9 cellular contexts compared by ENCODE assay signal in the genomic region with DNA sequence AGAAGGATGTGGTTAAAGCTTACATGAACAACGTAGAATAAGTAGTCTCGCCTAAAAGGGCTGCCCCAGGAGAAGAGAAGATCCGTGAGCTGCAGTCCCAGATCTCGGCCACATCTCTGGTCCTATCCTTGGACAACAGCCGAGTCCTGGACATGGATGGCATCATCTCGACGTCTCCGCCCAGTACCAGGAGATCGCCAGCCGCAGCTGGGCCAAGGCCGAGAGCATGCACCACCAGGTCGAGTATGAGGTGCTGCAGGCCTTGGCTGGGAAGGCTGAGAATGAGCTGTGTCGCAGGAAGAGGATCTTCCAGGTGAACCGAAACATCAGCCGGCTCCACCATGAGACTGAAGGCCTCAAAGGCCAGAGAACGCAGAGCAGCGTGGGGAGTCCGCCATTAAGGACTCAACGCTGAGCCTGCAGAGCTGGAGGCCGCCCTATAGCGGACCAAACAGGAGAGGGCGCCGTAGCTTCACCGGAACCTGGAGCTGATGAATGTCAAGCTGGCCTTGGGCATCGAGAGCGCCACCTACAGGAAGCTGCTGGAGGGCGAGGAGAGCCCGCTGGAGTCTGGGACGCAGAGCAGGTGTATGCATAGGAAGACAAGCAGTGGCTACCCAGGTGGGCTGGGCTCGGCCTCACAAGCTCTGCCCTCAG. TPM values are rescaled to one million over a fixed set of nuclear protein-coding genes. Genes with fewer than 3 reads are reported as not detected.
DNase-seq lines count a peak whose midpoint lies in the region; ATAC-seq and TF ChIP-seq lines count a peak whose summit lies in the region.
"Had no signal": no experiment of that assay in that cellular context is flagged by ENCODE, and none has a peak within 500 bp of the region (broad histone marks: within the 10 kb centered on the region; RNA-seq: fewer than 3 reads in every experiment).

No MANE protein-coding gene starts in this region.

- H3K4me1 ChIP-seq in A673 (ENCODE audit: insufficient read depth, low read length, poor library complexity, severe bottlenecking) (no peaks in the 10 kb centered on the region), HEK293 (ENCODE audit: control insufficient read depth, insufficient read depth, low read length) (no peaks in the 10 kb centered on the region)

- no peaks in the 10 kb centered on the region for H3K27me3 ChIP-seq in A673 (replicated peaks; ENCODE audit: insufficient read depth, low read depth, low read length, poor library complexity)

- no peaks in the 10 kb centered on the region for H3K9me3 ChIP-seq in A673 (ENCODE audit: low read depth, low read length, poor library complexity, severe bottlenecking)
- no peaks in the 10 kb centered on the region for H3K9me3 ChIP-seq in HEK293 (ENCODE audit: control insufficient read depth, insufficient read depth, low read depth, low read length)

- intact Hi-C loops in A673 (cut with micrococcal nuclease; ENCODE audit: unreplicated experiment): no loop called here

- H3K27ac ChIP-seq in A673 (ENCODE audit: low read depth, low read length, poor library complexity, severe bottlenecking) (no peak overlapping the region), HEK293 (ENCODE audit: extremely low read depth, low read depth, low read length) (no peak overlapping the region)

- POLR2A ChIA-PET in A673 (lab: Charles Lee; ENCODE audit: low non-redundant PET): no interaction called here
- POLR2A ChIA-PET in HEK293 (lab: Yijun Ruan, JAX): interaction anchor here (0.6 kb wide), 1 partner anchor 519 kb away, joined by 4 read pairs; no protein-coding TSS in a partner anchor

- H3K36me3 ChIP-seq in A673 (ENCODE audit: insufficient read depth, low read length, poor library complexity, severe bottlenecking): no peaks in the 10 kb centered on the region
- no peaks in the 10 kb centered on the region for H3K36me3 ChIP-seq in HEK293 (ENCODE audit: control insufficient read depth in 2 of 2, insufficient read depth in 1 of 2, low read length in 2 of 2)

- CTCF ChIA-PET in A673 (lab: Charles Lee) (interaction anchor here (0.6 to 1.8 kb wide), 7 partner anchors 15 to 486 kb away, joined by 3 to 8 read pairs (median 4); partner anchors contain the start of gene RNLS), HEK293 (lab: Yijun Ruan, JAX) (interaction anchor here (0.5 to 2.2 kb wide), 21 partner anchors 10 to 825 kb away, joined by 3 to 10 read pairs (median 4); no protein-coding TSS in a partner anchor)

- BruUV-seq in A673 (replicated peaks; lab: Mats Ljungman, UMichigan): no TSS peak

- DNase-seq in A673 (ENCODE audit: low spot score) (peak; percentile 65), iPS-NIHi7 (ENCODE audit: extremely low spot score) (peak; percentile 84), GM03348 (ENCODE audit: low spot score) (no peak), NCI-H2029 treated with DMSO at 0.1 percent for 48 hours (lab: John Stamatoyannopoulos, UW) (no peak), NCI-H524 treated with DMSO at 0.1 percent for 48 hours (lab: John Stamatoyannopoulos, UW) (no peak)
- peak in 2 of 3 experiments; percentile 13 to 67 for DNase-seq in activated CD8-positive, alpha-beta memory T cell treated with anti-CD3 and anti-CD28 coated beads for 48 hours (ENCODE audit: low read depth in 2 of 3, low spot score in 2 of 3)
- DNase-seq: RPMI8226 had no signal

- H3K4me3 ChIP-seq in A673 (ENCODE audit: low read depth, low read length, poor library complexity, severe bottlenecking) (no peak overlapping the region), HEK293 (ENCODE audit: low read depth, low read length) (no peak overlapping the region)

- no peak for ATAC-seq in GM18909 (IDR thresholded peaks at IDR 0.05; ENCODE audit: poor library complexity, unreplicated experiment)

- TF ChIP-seq CTCF in A673 (conservative IDR thresholded peaks at IDR 0.05; ENCODE audit: low read depth, low read length): peak; percentile 86
- no peak for TF ChIP-seq CTCF in HEK293 (tag by site-specific recombination; IDR thresholded peaks at IDR 0.05)

TF ChIP-seq in HEK293, 187 proteins besides CTCF, POLR2A, EP300 and RAD21:
- TF ChIP-seq ZNF654 (tag by site-specific recombination; IDR thresholded peaks at IDR 0.05; ENCODE audit: low read depth) (peak; percentile 31), ZNF571 (tag by site-specific recombination; IDR thresholded peaks at IDR 0.05) (no peak)
TF ChIP-seq in HEK293: peak in this region for 1.

RNA-seq across cellular contexts. Expression of gene LIPK, which starts 22.2 kb away (rescaled TPM):
- total RNA-seq in A673 (2021): not detected in 2 replicates

RNA-seq across cellular contexts. Expression of gene LIPN, which starts 31.6 kb away (rescaled TPM):
- not detected in 2 replicates for total RNA-seq in A673 (2021)

Comparison
In these comparisons a context has a peak if more than half of its experiments do, and no peak if none do; other contexts are left out.
1. DNase-seq: peak in A673 (single experiment), activated CD8-positive, alpha-beta memory T cell treated with anti-CD3 and anti-CD28 coated beads for 48 hours (2 of 3) and iPS-NIHi7 (single experiment); none in GM03348 (single experiment), NCI-H2029 treated with DMSO at 0.1 percent for 48 hours (single experiment) and NCI-H524 treated with DMSO at 0.1 percent for 48 hours (single experiment).